ENCODE assay signal across 9 cellular contexts in the genomic region with DNA sequence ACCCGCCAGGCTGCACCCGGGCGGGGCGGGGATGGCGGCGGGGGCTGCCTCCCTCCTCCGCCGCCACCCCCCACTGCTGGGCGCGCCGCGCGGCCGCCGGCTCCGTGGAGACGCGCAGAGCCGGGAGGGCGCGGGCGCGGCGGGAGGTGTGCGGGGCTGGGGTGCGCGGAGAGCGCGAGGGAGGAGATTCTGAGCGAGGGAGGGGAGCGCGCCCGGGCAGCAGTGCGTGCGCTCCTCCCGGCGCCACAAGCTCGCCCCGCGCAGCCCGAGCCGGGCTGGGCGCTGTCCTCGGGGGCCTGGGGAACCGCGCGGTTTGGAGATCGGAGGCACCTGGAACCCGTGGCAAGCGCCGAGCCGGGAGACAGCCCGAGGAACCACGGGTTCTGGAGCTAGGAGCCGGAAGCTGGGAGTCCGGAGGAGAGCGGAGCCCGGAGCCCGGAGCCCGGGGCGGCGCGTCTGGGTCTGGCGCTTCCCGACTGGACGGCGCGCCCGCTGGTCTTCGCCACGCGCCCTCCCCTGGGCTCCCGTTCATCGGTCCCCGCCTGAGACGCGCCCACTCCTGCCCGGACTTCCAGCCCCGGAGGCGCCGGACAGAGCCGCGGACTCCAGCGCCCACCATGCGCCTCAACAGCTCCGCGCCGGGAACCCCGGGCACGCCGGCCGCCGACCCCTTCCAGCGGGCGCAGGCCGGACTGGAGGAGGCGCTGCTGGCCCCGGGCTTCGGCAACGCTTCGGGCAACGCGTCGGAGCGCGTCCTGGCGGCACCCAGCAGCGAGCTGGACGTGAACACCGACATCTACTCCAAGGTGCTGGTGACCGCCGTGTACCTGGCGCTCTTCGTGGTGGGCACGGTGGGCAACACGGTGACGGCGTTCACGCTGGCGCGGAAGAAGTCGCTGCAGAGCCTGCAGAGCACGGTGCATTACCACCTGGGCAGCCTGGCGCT. TPM values are rescaled to one million over a fixed set of nuclear protein-coding genes. Genes with fewer than 3 reads are reported as not detected.
DNase-seq lines count a peak whose midpoint lies in the region; ATAC-seq and TF ChIP-seq lines count a peak whose summit lies in the region.
"Had no signal": no experiment of that assay in that cellular context is flagged by ENCODE, and none has a peak within 500 bp of the region (broad histone marks: within the 10 kb centered on the region; RNA-seq: fewer than 3 reads in every experiment).

Gene NTSR1 (plus strand): TSS at position 246 of the 946 bp plus-strand sequence. CDS start 372 bp downstream, at position 618.

- POLR2A ChIA-PET in A673 (lab: Charles Lee; ENCODE audit: low non-redundant PET), result interaction anchor here (0.5 kb wide), 1 partner anchor 43 kb away, joined by 13 read pairs; no protein-coding TSS in a partner anchor

- ATAC-seq in GM18517 (IDR thresholded peaks at IDR 0.05; ENCODE audit: unreplicated experiment), result no peak

- no peak within 1 kb of the TSS for H3K56ac ChIP-seq in H9 (ENCODE audit: insufficient read length, low read depth, low read length)

- TF ChIP-seq CTCF in A673 (conservative IDR thresholded peaks at IDR 0.05; ENCODE audit: low read depth, low read length) (no peak), H9 (conservative IDR thresholded peaks at IDR 0.05) (peak; percentile 34; the same call in 2 of the 3 replicates)

- no peaks in the 10 kb centered on the region for H3K79me2 ChIP-seq in H9 (ENCODE audit: insufficient read depth, low read length)

- no peak within 1 kb of the TSS for H2BK15ac ChIP-seq in H9 (ENCODE audit: low read depth, low read length)

- no peak within 1 kb of the TSS for H4K5ac ChIP-seq in H9 (ENCODE audit: insufficient read length, low read depth, low read length)

- intact Hi-C loops in A673 (cut with micrococcal nuclease; ENCODE audit: unreplicated experiment), result loop anchor here (1.0 kb wide), 1 partner anchor 26 kb away; no protein-coding TSS in a partner anchor

- no peak within 1 kb of the TSS for H2BK20ac ChIP-seq in H9 (ENCODE audit: low read depth, low read length, poor library complexity, severe bottlenecking)

- H3K36me3 ChIP-seq in A673 (ENCODE audit: insufficient read depth, low read length, poor library complexity, severe bottlenecking) (no peaks in the 10 kb centered on the region), iPS-20b (ENCODE audit: insufficient read depth, low read depth, low read length) (no peaks in the 10 kb centered on the region)

- H2BK5ac ChIP-seq in H9 (ENCODE audit: insufficient read length, low read length), result no peak within 1 kb of the TSS

- no peaks in the 10 kb centered on the region for H3K36me3 Mint-ChIP-seq in H9 (ENCODE audit: insufficient read depth in 1 of 3, low read depth in 3 of 3)
- no peaks in the 10 kb centered on the region for H3K36me3 Mint-ChIP-seq in activated naive CD8-positive, alpha-beta T cell treated with anti-CD3 and anti-CD28 coated beads for 36 hours

- no TSS peak for BruUV-seq in A673 (replicated peaks; lab: Mats Ljungman, UMichigan)

- H4K8ac ChIP-seq in H9 (replicated peaks; ENCODE audit: insufficient read length, low read depth, low read length), result no peak within 1 kb of the TSS

- H3K18ac ChIP-seq in H9 (ENCODE audit: insufficient read length, low read depth, low read length), result no peak within 1 kb of the TSS

- no peak within 1 kb of the TSS for H2AK5ac ChIP-seq in H9 (ENCODE audit: insufficient read length, low read length)

- no peak within 1 kb of the TSS for H2AFZ ChIP-seq in H9 (ENCODE audit: low read length)

- H2BK120ac ChIP-seq in H9 (ENCODE audit: low read depth, low read length, poor library complexity, severe bottlenecking), result no peak within 1 kb of the TSS

- H3K23ac ChIP-seq in H9 (ENCODE audit: insufficient read length, low read depth, low read length), result no peak within 1 kb of the TSS

- no CpG with 5 or more reads among the region's 124 CpGs for WGBS in H9 (ENCODE audit: extremely low coverage, insufficient read length, low lambda C conversion rate)

- no peak within 1 kb of the TSS for H4K91ac ChIP-seq in H9 (ENCODE audit: insufficient read length, low read depth, low read length)

- H3K4me1 Mint-ChIP-seq in H9, result peaks cover 5 to 12% of the 10 kb centered on the region in 2 experiments
- peaks cover 9% of the 10 kb centered on the region for H3K4me1 Mint-ChIP-seq in activated naive CD8-positive, alpha-beta T cell treated with anti-CD3 and anti-CD28 coated beads for 36 hours

- H3K27me3 ChIP-seq in A673 (replicated peaks; ENCODE audit: insufficient read depth, low read depth, low read length, poor library complexity) (peaks cover 4% of the 10 kb centered on the region), H9 (ENCODE audit: insufficient read depth, low read length) (peaks cover 12% of the 10 kb centered on the region; the same call in 1 of the 2 replicates), iPS-20b (ENCODE audit: insufficient read depth, low read length) (peaks cover 58% of the 10 kb centered on the region)

- DNase-seq in A673 (ENCODE audit: low spot score), result peak; percentile 69
- peak; percentile 52 for DNase-seq in H9
- no peak for DNase-seq in activated naive CD8-positive, alpha-beta T cell treated with anti-CD3 and anti-CD28 coated beads for 36 hours
- DNase-seq in cortex of kidney (lab: John Stamatoyannopoulos, UW), result no peak
- DNase-seq in NCI-H2029 (lab: John Stamatoyannopoulos, UW), result no peak
- no peak for DNase-seq in NCI-H446 treated with DMSO at 0.1 percent for 48 hours (lab: John Stamatoyannopoulos, UW)

- CTCF ChIA-PET in A673 (lab: Charles Lee), result interaction anchor here (0.8 kb wide), 1 partner anchor 26 kb away, joined by 3 read pairs; no protein-coding TSS in a partner anchor

- peaks cover 51% of the 10 kb centered on the region for H3K4me1 ChIP-seq in A673 (ENCODE audit: insufficient read depth, low read length, poor library complexity, severe bottlenecking)
- no peaks in the 10 kb centered on the region for H3K4me1 ChIP-seq in H9 (ENCODE audit: insufficient read depth, low read length)
- H3K4me1 ChIP-seq in iPS-20b (ENCODE audit: insufficient read depth, low read length), result no peaks in the 10 kb centered on the region

- H3K14ac ChIP-seq in H9 (ENCODE audit: insufficient read depth, low read length), result no peak within 1 kb of the TSS; the same call in 1 of the 2 replicates

- peaks cover 0 to 2% of the 10 kb centered on the region in 2 experiments; a peak in 1 of 5 replicates for H3K9me3 Mint-ChIP-seq in H9
- no peaks in the 10 kb centered on the region for H3K9me3 Mint-ChIP-seq in activated naive CD8-positive, alpha-beta T cell treated with anti-CD3 and anti-CD28 coated beads for 36 hours

- H3K4me3 ChIP-seq in A673 (ENCODE audit: low read depth, low read length, poor library complexity, severe bottlenecking) (peak within 1 kb of the TSS; percentile 60), iPS-20b (ENCODE audit: low read length) (peak within 1 kb of the TSS; percentile 57; the same call in 1 of the 2 replicates)

- peaks cover 6% of the 10 kb centered on the region for H4K20me1 ChIP-seq in H9 (ENCODE audit: control insufficient read depth, insufficient read depth, insufficient read length)

- no peak within 1 kb of the TSS; a peak in 1 of 7 replicates for H3K27ac Mint-ChIP-seq in H9
- H3K27ac Mint-ChIP-seq in activated naive CD8-positive, alpha-beta T cell treated with anti-CD3 and anti-CD28 coated beads for 36 hours, result no peak within 1 kb of the TSS

- peak within 1 kb of the TSS; percentile 53 to 79 for H3K4me3 Mint-ChIP-seq in H9
- H3K4me3 Mint-ChIP-seq in activated naive CD8-positive, alpha-beta T cell treated with anti-CD3 and anti-CD28 coated beads for 36 hours, result peak within 1 kb of the TSS; percentile 29

- H3K9me3 ChIP-seq in A673 (ENCODE audit: low read depth, low read length, poor library complexity, severe bottlenecking) (no peaks in the 10 kb centered on the region), H9 (ENCODE audit: control insufficient read depth, low read depth, low read length) (no peaks in the 10 kb centered on the region), iPS-20b (ENCODE audit: insufficient read depth, low read depth, low read length) (no peaks in the 10 kb centered on the region)

- H3K4me2 ChIP-seq in H9 (ENCODE audit: insufficient read depth, insufficient read length, low read length), result peak within 1 kb of the TSS; percentile 41

- peaks cover 75% of the 10 kb centered on the region for H3K27me3 Mint-ChIP-seq in H9 (ENCODE audit: low read depth)
- peaks cover 27% of the 10 kb centered on the region for H3K27me3 Mint-ChIP-seq in activated naive CD8-positive, alpha-beta T cell treated with anti-CD3 and anti-CD28 coated beads for 36 hours

- H3K79me1 ChIP-seq in H9 (ENCODE audit: insufficient read depth, low read depth, low read length, poor library complexity, severe bottlenecking), result no peaks in the 10 kb centered on the region

- H3K27ac ChIP-seq in A673 (ENCODE audit: low read depth, low read length, poor library complexity, severe bottlenecking) (peak within 1 kb of the TSS; percentile 57), H9 (ENCODE audit: insufficient read length, low read depth, low read length) (no peak within 1 kb of the TSS), iPS-20b (ENCODE audit: low read length) (no peak within 1 kb of the TSS)
- H3K27ac ChIP-seq: epithelial cell of prostate had no signal

- no peak within 1 kb of the TSS for H3T11ph ChIP-seq in H9 (ENCODE audit: low read length)

- H3K4ac ChIP-seq in H9 (ENCODE audit: low read depth, low read length), result no peak within 1 kb of the TSS

- H3K9ac ChIP-seq in H9 (ENCODE audit: extremely low read depth, insufficient read length, low read length) (no peak within 1 kb of the TSS), iPS-20b (ENCODE audit: low read depth, low read length) (no peak within 1 kb of the TSS)

- no peak within 1 kb of the TSS for H2BK12ac ChIP-seq in H9 (ENCODE audit: insufficient read length, low read depth, low read length)

- peaks cover 15% of the 10 kb centered on the region for H3K23me2 ChIP-seq in H9 (ENCODE audit: insufficient read length, low read depth, low read length, poor library complexity, severe bottlenecking)

RNA-seq across cellular contexts. Expression of gene NTSR1, which starts in this region (rescaled TPM):
- total RNA-seq in A673 (2021), result 8.7 and 15.9 TPM in 2 replicates
- 0.07 and 0.11 TPM in 2 replicates for total RNA-seq in H9 (2021)
- total RNA-seq in activated naive CD8-positive, alpha-beta T cell treated with anti-CD3 and anti-CD28 coated beads for 36 hours, result not detected

Comparison
In these comparisons a context has a peak if more than half of its experiments do, and no peak if none do; other contexts are left out.
1. Peak in DNase-seq and H3K4me2 ChIP-seq in H9; RNA of the gene not detected or under 1 TPM.